In genomic region chr2:170214309-170214902, GRCh38 we compare ENCODE assay signal across 23 cellular contexts. TPM values are rescaled to one million over a fixed set of nuclear protein-coding genes. Genes with fewer than 3 reads are reported as not detected.
A peak's percentile ranks its signal among the peaks of the same experiment; 100 is the strongest.
DNase-seq lines count a peak whose midpoint lies in the region; ATAC-seq and TF ChIP-seq lines count a peak whose summit lies in the region.
"Had no signal": no experiment of that assay in that cellular context is flagged by ENCODE, and none has a peak within 500 bp of the region (broad histone marks: within the 10 kb centered on the region; RNA-seq: fewer than 3 reads in every experiment).

No MANE protein-coding gene starts in this region.

- TF ChIP-seq CTCF in esophagus muscularis mucosa (IDR thresholded peaks at IDR 0.05) = no peak

- DNase-seq in NCI-H2081 (lab: John Stamatoyannopoulos, UW) = peak; percentile 9 to 38
- DNase-seq in NCI-H2081 treated with DMSO at 0.1 percent for 48 hours (lab: John Stamatoyannopoulos, UW) = no peak
- DNase-seq in Jurkat, Clone E6-1 (ENCODE audit: low read depth, low spot score) = peak; percentile 9
- peak; percentile 70 for DNase-seq in esophagus muscularis mucosa (ENCODE audit: extremely low spot score)
- DNase-seq in activated T-helper 1 cell treated with anti-CD3 and anti-CD28 coated beads, Interleukin-12 subunit alpha, Interleukin-12 subunit beta, Interleukin-2, Interleukin-4 antibody, amounts not matched to agents 30 ng/mL and 10 ng/mL and 1 ng/mL, durations not matched to agents 14 hours and 24 hours and 36 hours (ENCODE audit: low spot score) = no peak
- DNase-seq in NCI-H2171 treated with DMSO at 0.1 percent for 48 hours (lab: John Stamatoyannopoulos, UW) = no peak
- no peak for DNase-seq in islet precursor cell
- DNase-seq: activated CD4-positive, alpha-beta memory T cell treated with anti-CD3 and anti-CD28 coated beads for 36 hours; activated naive CD8-positive, alpha-beta T cell treated with anti-CD3 and anti-CD28 coated beads for 36 hours; activated T-cell treated with anti-CD3 and anti-CD28 coated beads, Interleukin-2, amount 50 U/mL, for 48 hours; C1 segment of cervical spinal cord; DMS 273 treated with DMSO at 0.1 percent for 48 hours; heart right ventricle; mucosa of descending colon; NCI-H1092; retina; stimulated activated naive CD4-positive, alpha-beta T cell treated with Interleukin-2 at 50 U/mL for 16 hours; trophoblast cell had no signal

- no peaks in the 10 kb centered on the region for H3K9me3 Mint-ChIP-seq in activated T-helper 1 cell treated with anti-CD3 and anti-CD28 coated beads, Interleukin-12 subunit alpha, Interleukin-12 subunit beta, Interleukin-2, Interleukin-4 antibody, amounts not matched to agents 30 ng/mL and 10 ng/mL and 1 ng/mL, durations not matched to agents 14 hours and 24 hours and 36 hours
- H3K9me3 Mint-ChIP-seq: activated CD4-positive, alpha-beta memory T cell treated with anti-CD3 and anti-CD28 coated beads for 36 hours had no signal

- H3K4me3 ChIP-seq in Jurkat, Clone E6-1 (ENCODE audit: low read length) = no peak overlapping the region
- no peak overlapping the region for H3K4me3 ChIP-seq in esophagus muscularis mucosa
- H3K4me3 ChIP-seq: heart right ventricle, mucosa of descending colon had no signal

- TF ChIP-seq EP300 in esophagus muscularis mucosa (IDR thresholded peaks at IDR 0.05) = no peak

- H3K27me3 Mint-ChIP-seq in activated T-helper 1 cell treated with anti-CD3 and anti-CD28 coated beads, Interleukin-12 subunit alpha, Interleukin-12 subunit beta, Interleukin-2, Interleukin-4 antibody, amounts not matched to agents 30 ng/mL and 10 ng/mL and 1 ng/mL, durations not matched to agents 14 hours and 24 hours and 36 hours (ENCODE audit: insufficient read depth) = peaks cover 6% of the 10 kb centered on the region

- no peaks in the 10 kb centered on the region for H3K9me3 ChIP-seq in esophagus muscularis mucosa
- H3K9me3 ChIP-seq: neutrophil had no signal

- H3K4me1 ChIP-seq in esophagus muscularis mucosa = peaks cover 0 to 8% (median 0%) of the 10 kb centered on the region in 4 donors

- no peak overlapping the region for H3K4me3 Mint-ChIP-seq in activated T-helper 1 cell treated with anti-CD3 and anti-CD28 coated beads, Interleukin-12 subunit alpha, Interleukin-12 subunit beta, Interleukin-2, Interleukin-4 antibody, amounts not matched to agents 30 ng/mL and 10 ng/mL and 1 ng/mL, durations not matched to agents 14 hours and 24 hours and 36 hours
- H3K4me3 Mint-ChIP-seq: activated CD4-positive, alpha-beta memory T cell treated with anti-CD3 and anti-CD28 coated beads for 36 hours; activated naive CD8-positive, alpha-beta T cell treated with anti-CD3 and anti-CD28 coated beads for 36 hours had no signal

- TF ChIP-seq POLR2A in esophagus muscularis mucosa (IDR thresholded peaks at IDR 0.05; ENCODE audit: low read depth) = no peak

- intact Hi-C loops in esophagus muscularis mucosa (cut with DNase I) = no loop called here
- intact Hi-C loops in activated T-helper 1 cell treated with anti-CD3 and anti-CD28 coated beads, Interleukin-12 subunit alpha, Interleukin-12 subunit beta, Interleukin-2, Interleukin-4 antibody, amounts not matched to agents 30 ng/mL and 10 ng/mL and 1 ng/mL, durations not matched to agents 14 hours and 24 hours and 36 hours (cut with micrococcal nuclease) = no loop called here

- H3K27ac ChIP-seq in esophagus muscularis mucosa (replicated peaks in 1 of 4) = no peak overlapping the region
- H3K27ac ChIP-seq: heart right ventricle, neutrophil, VCaP had no signal

- H3K27me3 ChIP-seq in esophagus muscularis mucosa = no peaks in the 10 kb centered on the region
- H3K27me3 ChIP-seq: heart right ventricle, neutrophil had no signal

- no peaks in the 10 kb centered on the region for H3K36me3 ChIP-seq in esophagus muscularis mucosa
- H3K36me3 ChIP-seq: heart right ventricle, neutrophil had no signal

- H3K36me3 Mint-ChIP-seq in activated T-helper 1 cell treated with anti-CD3 and anti-CD28 coated beads, Interleukin-12 subunit alpha, Interleukin-12 subunit beta, Interleukin-2, Interleukin-4 antibody, amounts not matched to agents 30 ng/mL and 10 ng/mL and 1 ng/mL, durations not matched to agents 14 hours and 24 hours and 36 hours (ENCODE audit: low read depth) = no peaks in the 10 kb centered on the region
- H3K36me3 Mint-ChIP-seq: activated CD4-positive, alpha-beta memory T cell treated with anti-CD3 and anti-CD28 coated beads for 36 hours had no signal

- H3K4me1 Mint-ChIP-seq in activated T-helper 1 cell treated with anti-CD3 and anti-CD28 coated beads, Interleukin-12 subunit alpha, Interleukin-12 subunit beta, Interleukin-2, Interleukin-4 antibody, amounts not matched to agents 30 ng/mL and 10 ng/mL and 1 ng/mL, durations not matched to agents 14 hours and 24 hours and 36 hours (ENCODE audit: low read depth) = no peaks in the 10 kb centered on the region

- no peak overlapping the region for H3K27ac Mint-ChIP-seq in activated T-helper 1 cell treated with anti-CD3 and anti-CD28 coated beads, Interleukin-12 subunit alpha, Interleukin-12 subunit beta, Interleukin-2, Interleukin-4 antibody, amounts not matched to agents 30 ng/mL and 10 ng/mL and 1 ng/mL, durations not matched to agents 14 hours and 24 hours and 36 hours
- H3K27ac Mint-ChIP-seq: activated CD4-positive, alpha-beta memory T cell treated with anti-CD3 and anti-CD28 coated beads for 36 hours; activated naive CD8-positive, alpha-beta T cell treated with anti-CD3 and anti-CD28 coated beads for 36 hours had no signal

- 56% methylated on average over 7 of the region's 7 CpGs for WGBS in esophagus muscularis mucosa

- no peak for ATAC-seq in GM18520 (IDR thresholded peaks at IDR 0.05; ENCODE audit: unreplicated experiment)
- ATAC-seq: heart right ventricle, mucosa of descending colon, Right ventricle myocardium inferior had no signal

RNA-seq across cellular contexts. Expression of gene MYO3B, which starts 36.5 kb away (rescaled TPM):
- not detected for polyA plus RNA-seq in Jurkat, Clone E6-1 (2012; ENCODE audit: insufficient read depth, insufficient read length)
- under 1 TPM in 1 of 4 donors, not detected in 3; 0.06 TPM for total RNA-seq in esophagus muscularis mucosa
- 0.57 and 0.78 TPM in 2 replicates for total RNA-seq in activated T-helper 1 cell treated with anti-CD3 and anti-CD28 coated beads, Interleukin-12 subunit alpha, Interleukin-12 subunit beta, Interleukin-2, Interleukin-4 antibody, amounts not matched to agents 30 ng/mL and 10 ng/mL and 1 ng/mL, durations not matched to agents 14 hours and 24 hours and 36 hours
- total RNA-seq: dermis microvascular lymphatic vessel endothelial cell, Right ventricle myocardium inferior had no signal
- polyA plus RNA-seq: heart right ventricle had no signal

Comparison
In these comparisons a context has a peak if more than half of its experiments do, and no peak if none do; other contexts are left out.
1. DNase-seq: peak in NCI-H2081 (2 of 2), Jurkat, Clone E6-1 (single experiment) and esophagus muscularis mucosa (single experiment); none in NCI-H2081 treated with DMSO at 0.1 percent for 48 hours (single experiment), activated T-helper 1 cell treated with anti-CD3 and anti-CD28 coated beads, Interleukin-12 subunit alpha, Interleukin-12 subunit beta, Interleukin-2, Interleukin-4 antibody, amounts not matched to agents 30 ng/mL and 10 ng/mL and 1 ng/mL, durations not matched to agents 14 hours and 24 hours and 36 hours (single experiment), NCI-H2171 treated with DMSO at 0.1 percent for 48 hours (single experiment) and islet precursor cell (single experiment).